Comparison of ENCODE assay signal across 12 cellular contexts in genomic region chr9:93456504-93456903, GRCh38. TPM values are rescaled to one million over a fixed set of nuclear protein-coding genes. Genes with fewer than 3 reads are reported as not detected.
DNase-seq lines count a peak whose midpoint lies in the region; ATAC-seq and TF ChIP-seq lines count a peak whose summit lies in the region.
"Had no signal": no experiment of that assay in that cellular context is flagged by ENCODE, and none has a peak within 500 bp of the region (broad histone marks: within the 10 kb centered on the region; RNA-seq: fewer than 3 reads in every experiment).

No MANE protein-coding gene starts in this region.

- TF ChIP-seq CTCF in OCI-LY1 (IDR thresholded peaks at IDR 0.05; ENCODE audit: low read length), result no peak
- TF ChIP-seq CTCF in transverse colon (IDR thresholded peaks at IDR 0.05), result no peak
- TF ChIP-seq CTCF in suprapubic skin (IDR thresholded peaks at IDR 0.05), result no peak

- H3K27me3 Mint-ChIP-seq in activated naive CD4-positive, alpha-beta T cell treated with anti-CD3 and anti-CD28 coated beads, Interleukin-2, amount 10 ng/mL, durations not matched to agents 7 days and 5 days, result no peaks in the 10 kb centered on the region
- H3K27me3 Mint-ChIP-seq in central memory CD8-positive, alpha-beta T cell, result no peaks in the 10 kb centered on the region

- peak overlapping the region; percentile 75 for H3K27ac Mint-ChIP-seq in activated naive CD4-positive, alpha-beta T cell treated with anti-CD3 and anti-CD28 coated beads, Interleukin-2, amount 10 ng/mL, durations not matched to agents 7 days and 5 days
- peak overlapping the region; percentile 54 for H3K27ac Mint-ChIP-seq in central memory CD8-positive, alpha-beta T cell (ENCODE audit: low read depth)
- H3K27ac Mint-ChIP-seq: nephron progenitor cell had no signal

- peaks cover 94% of the 10 kb centered on the region for H3K79me2 ChIP-seq in OCI-LY1 (ENCODE audit: insufficient read depth, low read length)

- CTCF ChIA-PET in activated naive CD4-positive, alpha-beta T cell treated with anti-CD3 and anti-CD28 coated beads, Interleukin-2, amount 10 ng/mL, durations not matched to agents 7 days and 5 days (lab: Charles Lee), result no interaction called here

- H3K36me3 Mint-ChIP-seq in activated naive CD4-positive, alpha-beta T cell treated with anti-CD3 and anti-CD28 coated beads, Interleukin-2, amount 10 ng/mL, durations not matched to agents 7 days and 5 days, result peaks cover 55% of the 10 kb centered on the region
- H3K36me3 Mint-ChIP-seq in central memory CD8-positive, alpha-beta T cell (ENCODE audit: insufficient read depth), result peaks cover 11% of the 10 kb centered on the region

- peak overlapping the region; percentile 10; the same call in 1 of the 2 replicates for H3K9ac ChIP-seq in OCI-LY1 (ENCODE audit: low read length)

- no peak for ATAC-seq in central memory CD8-positive, alpha-beta T cell (replicated peaks; ENCODE audit: extremely low read depth, poor library complexity, severe bottlenecking)
- ATAC-seq in GM18498 (IDR thresholded peaks at IDR 0.05; ENCODE audit: unreplicated experiment), result no peak

- no peaks in the 10 kb centered on the region for H3K9me3 ChIP-seq in OCI-LY1 (ENCODE audit: low read length)
- no peaks in the 10 kb centered on the region for H3K9me3 ChIP-seq in transverse colon
- H3K9me3 ChIP-seq in suprapubic skin, result no peaks in the 10 kb centered on the region

- DNase-seq in activated naive CD4-positive, alpha-beta T cell treated with anti-CD3 and anti-CD28 coated beads, Interleukin-2, amount 10 ng/mL, durations not matched to agents 7 days and 5 days, result no peak
- DNase-seq in activated naive CD4-positive, alpha-beta T cell (lab: John Stamatoyannopoulos, UW), result no peak
- no peak for DNase-seq in central memory CD8-positive, alpha-beta T cell (ENCODE audit: low spot score in 2 of 2)
- DNase-seq in transverse colon (no peak), suprapubic skin (ENCODE audit: low spot score in 2 of 2) (no peak), COR-L47 (lab: John Stamatoyannopoulos, UW) (no peak)
- DNase-seq: activated CD8-positive, alpha-beta memory T cell treated with anti-CD3 and anti-CD28 coated beads, Interleukin-2, amount 50 U/mL, for 4 hours; GOT3; NCI-H446; nephron progenitor cell had no signal

- H3K27ac ChIP-seq in OCI-LY1 (ENCODE audit: low read depth, low read length, poor library complexity, severe bottlenecking) (peak overlapping the region; percentile 29), transverse colon (peak overlapping the region; percentile 96 to 99 (median 98)), suprapubic skin (no peak overlapping the region)

- H3K4me2 ChIP-seq in OCI-LY1 (ENCODE audit: low read length), result peak overlapping the region; percentile 47

- H3K4me3 ChIP-seq in OCI-LY1 (ENCODE audit: low read depth, low read length, poor library complexity, severe bottlenecking), result peak overlapping the region; percentile 16
- no peak overlapping the region for H3K4me3 ChIP-seq in transverse colon
- H3K4me3 ChIP-seq in suprapubic skin, result no peak overlapping the region

- peak; percentile 3 for TF ChIP-seq POLR2A in transverse colon (IDR thresholded peaks at IDR 0.05)
- no peak for TF ChIP-seq POLR2A in suprapubic skin (IDR thresholded peaks at IDR 0.05)

- H3K4me3 Mint-ChIP-seq in activated naive CD4-positive, alpha-beta T cell treated with anti-CD3 and anti-CD28 coated beads, Interleukin-2, amount 10 ng/mL, durations not matched to agents 7 days and 5 days, result no peak overlapping the region
- peak overlapping the region; percentile 33 for H3K4me3 Mint-ChIP-seq in central memory CD8-positive, alpha-beta T cell
- H3K4me3 Mint-ChIP-seq: nephron progenitor cell had no signal

- H3K4me1 ChIP-seq in OCI-LY1 (ENCODE audit: insufficient read depth, low read length, severe bottlenecking) (peaks cover 70% of the 10 kb centered on the region), transverse colon (peaks cover 35 to 77% (median 73%) of the 10 kb centered on the region in 4 donors), suprapubic skin (peaks cover 58% of the 10 kb centered on the region)

- H3K36me3 ChIP-seq in OCI-LY1 (ENCODE audit: insufficient read depth, low read length), result peaks cover 45% of the 10 kb centered on the region; the same call in 1 of the 2 replicates
- no peaks in the 10 kb centered on the region for H3K36me3 ChIP-seq in transverse colon
- no peaks in the 10 kb centered on the region for H3K36me3 ChIP-seq in suprapubic skin

- WGBS in transverse colon (ENCODE audit: low coverage in 1 of 2), 2 donors, result 17 to 36% methylated on average over 1 to 2 of the region's 2 CpGs
- WGBS in suprapubic skin, result 54% methylated on average over 2 of the region's 2 CpGs

- in situ Hi-C loops in transverse colon (cut with MboI; ENCODE audit: low pct_ligation_motif_present in 1 of 4, low pct_unique_long_range_greater_than_20kb in 1 of 4, low sequenced_read_pairs in 3 of 4), result loop anchor here in 1 of 4 donors (10.0 kb wide), 1 partner anchor 108 kb away; no protein-coding TSS in a partner anchor

- intact Hi-C loops in transverse colon (cut with DNase I; ENCODE audit: low total_unique reads), result no loop called here

- H3K27me3 ChIP-seq in OCI-LY1 (ENCODE audit: insufficient read depth, low read length), result no peaks in the 10 kb centered on the region
- H3K27me3 ChIP-seq in transverse colon, result no peaks in the 10 kb centered on the region
- no peaks in the 10 kb centered on the region for H3K27me3 ChIP-seq in suprapubic skin

- H3F3A ChIP-seq in OCI-LY1 (ENCODE audit: insufficient read depth, low read length), result no peaks in the 10 kb centered on the region; the same call in 1 of the 2 replicates

- no peaks in the 10 kb centered on the region for H3K9me2 ChIP-seq in OCI-LY1 (ENCODE audit: low read depth, low read length)

- H3K9me3 Mint-ChIP-seq in activated naive CD4-positive, alpha-beta T cell treated with anti-CD3 and anti-CD28 coated beads, Interleukin-2, amount 10 ng/mL, durations not matched to agents 7 days and 5 days, result no peaks in the 10 kb centered on the region
- H3K9me3 Mint-ChIP-seq in central memory CD8-positive, alpha-beta T cell, result no peaks in the 10 kb centered on the region
- H3K9me3 Mint-ChIP-seq: nephron progenitor cell had no signal

- TF ChIP-seq EP300 in transverse colon (IDR thresholded peaks at IDR 0.05; ENCODE audit: low read depth), result no peak
- TF ChIP-seq EP300 in suprapubic skin (IDR thresholded peaks at IDR 0.05), result no peak

- H2AFZ ChIP-seq in OCI-LY1 (ENCODE audit: low read length), result no peak overlapping the region

- H3K4me1 Mint-ChIP-seq in activated naive CD4-positive, alpha-beta T cell treated with anti-CD3 and anti-CD28 coated beads, Interleukin-2, amount 10 ng/mL, durations not matched to agents 7 days and 5 days, result peaks cover 69% of the 10 kb centered on the region
- peaks cover 75% of the 10 kb centered on the region for H3K4me1 Mint-ChIP-seq in central memory CD8-positive, alpha-beta T cell

- no peaks in the 10 kb centered on the region for H4K20me1 ChIP-seq in OCI-LY1 (ENCODE audit: insufficient read depth, low read length)

RNA-seq across cellular contexts. Expression of gene FAM120AOS, which starts 3.1 kb away (rescaled TPM):
- total RNA-seq in transverse colon, result 100 to 1,000 TPM in 1 of 4 donors, 10 to 100 TPM in 3; 68.9 to 108 (median 86.4) TPM
- 10 to 100 TPM; 33.0 to 66.9 (median 34.2) TPM for total RNA-seq in suprapubic skin

RNA-seq across cellular contexts. Expression of gene FAM120A, which starts 5.0 kb away (rescaled TPM):
- 100 to 1,000 TPM; 122 to 244 (median 180) TPM for total RNA-seq in transverse colon
- 100 to 1,000 TPM in 2 of 4 donors, 10 to 100 TPM in 2; 67.5 to 108 (median 89.8) TPM for total RNA-seq in suprapubic skin
